ENCODE assay signal across 8 cellular contexts in the genomic region with DNA sequence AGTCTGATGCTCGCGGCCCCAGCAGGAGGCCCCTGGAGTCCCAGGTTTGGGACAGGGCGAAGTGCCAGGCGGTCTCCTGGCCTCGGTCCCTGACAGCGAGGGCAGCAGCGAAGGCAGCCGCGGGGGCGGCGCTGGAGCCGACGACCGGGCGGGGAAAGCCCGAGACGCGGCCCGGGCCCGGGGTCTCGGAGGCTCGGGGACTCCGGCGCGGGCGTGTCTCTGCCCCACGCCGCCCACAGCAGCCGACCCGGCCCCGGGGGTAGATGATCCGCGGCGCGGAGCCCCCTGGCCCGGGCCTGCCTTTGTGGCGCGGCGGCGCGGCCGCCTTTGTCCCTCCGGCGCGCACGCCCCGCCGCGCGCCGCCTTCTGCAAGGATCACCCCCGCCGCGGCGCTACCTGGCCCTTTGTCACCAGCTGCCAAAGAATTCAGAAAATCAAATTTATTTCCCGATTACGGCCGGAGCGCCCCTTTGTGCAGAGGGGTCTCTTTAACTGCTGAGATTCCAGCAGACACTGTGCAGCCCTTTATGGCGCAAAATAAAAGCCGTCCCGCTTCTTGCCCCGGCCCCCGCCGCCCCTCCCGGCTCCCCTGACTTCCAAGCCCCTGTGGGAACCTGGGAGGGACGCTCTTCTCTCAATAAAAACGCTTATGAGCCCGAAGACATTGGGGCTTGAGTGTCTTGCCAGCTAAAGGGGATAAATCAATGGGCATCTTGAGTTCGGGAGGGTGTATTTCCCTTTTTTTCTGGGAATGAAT.
A peak's percentile ranks its signal among the peaks of the same experiment; 100 is the strongest.
DNase-seq lines count a peak whose midpoint lies in the region; ATAC-seq, FAIRE-seq and TF ChIP-seq lines count a peak whose summit lies in the region.

No MANE protein-coding gene starts in this region.

- H3K9me3 Mint-ChIP-seq in activated T-helper 2 cell treated with anti-CD3 and anti-CD28 coated beads, Interferon-gamma antibody, Interleukin-2, Interleukin-4, amounts not matched to agents 10 μg/mL and 5 μg/mL and 100 μg/mL, durations not matched to agents 14 hours and 24 hours and 36 hours = no peaks in the 10 kb centered on the region

- H3K27ac ChIP-seq in kidney (ENCODE audit: low read depth in 2 of 2, low read length in 2 of 2) (no peak overlapping the region), thoracic aorta (no peak overlapping the region)

- H3K36me3 Mint-ChIP-seq in activated T-helper 2 cell treated with anti-CD3 and anti-CD28 coated beads, Interferon-gamma antibody, Interleukin-2, Interleukin-4, amounts not matched to agents 10 μg/mL and 5 μg/mL and 100 μg/mL, durations not matched to agents 14 hours and 24 hours and 36 hours (ENCODE audit: low read depth) = no peaks in the 10 kb centered on the region

- intact Hi-C loops in activated T-helper 2 cell treated with anti-CD3 and anti-CD28 coated beads, Interferon-gamma antibody, Interleukin-2, Interleukin-4, amounts not matched to agents 10 μg/mL and 5 μg/mL and 100 μg/mL, durations not matched to agents 14 hours and 24 hours and 36 hours (cut with micrococcal nuclease) = loop anchor here (5.0 to 10.0 kb wide), 2 partner anchors 67 to 101 kb away; a partner anchor contains a TSS
- intact Hi-C loops in kidney (cut with DNase I) = no loop called here

- H3K9ac ChIP-seq in kidney (ENCODE audit: low read length in 2 of 2) = no peak overlapping the region

- ATAC-seq in HG02852 (IDR thresholded peaks at IDR 0.05; ENCODE audit: unreplicated experiment) = peak; percentile 40
- no peak for ATAC-seq in thoracic aorta (ENCODE audit: insufficient number of reproducible peaks, low FRiP score, low read depth)
- ATAC-seq in GM21381 (IDR thresholded peaks at IDR 0.05; ENCODE audit: unreplicated experiment) = no peak

- peaks cover 36% of the 10 kb centered on the region for H3K27me3 Mint-ChIP-seq in activated T-helper 2 cell treated with anti-CD3 and anti-CD28 coated beads, Interferon-gamma antibody, Interleukin-2, Interleukin-4, amounts not matched to agents 10 μg/mL and 5 μg/mL and 100 μg/mL, durations not matched to agents 14 hours and 24 hours and 36 hours (ENCODE audit: low read depth)

- H3K4me1 ChIP-seq in kidney (ENCODE audit: control insufficient read depth in 1 of 2, insufficient read depth in 1 of 2, low read depth in 1 of 2, low read length in 2 of 2) (no peaks in the 10 kb centered on the region), thoracic aorta (ENCODE audit: control insufficient read depth in 1 of 2, low read depth in 2 of 2) (peaks cover 0 to 5% of the 10 kb centered on the region in 2 donors)

- TF ChIP-seq CTCF in GM06990 (IDR thresholded peaks at IDR 0.05; ENCODE audit: insufficient read depth, low read length, poor library complexity, severe bottlenecking) (no peak), kidney (IDR thresholded peaks at IDR 0.05; ENCODE audit: borderline replicate concordance, extremely low read depth, insufficient read depth) (no peak), thoracic aorta (IDR thresholded peaks at IDR 0.05) (no peak)

- peaks cover 20% of the 10 kb centered on the region for H3K4me1 Mint-ChIP-seq in activated T-helper 2 cell treated with anti-CD3 and anti-CD28 coated beads, Interferon-gamma antibody, Interleukin-2, Interleukin-4, amounts not matched to agents 10 μg/mL and 5 μg/mL and 100 μg/mL, durations not matched to agents 14 hours and 24 hours and 36 hours (ENCODE audit: low read depth)

- FAIRE-seq in kidney (lab: Jason Lieb, UNC) = no peak

- no peak overlapping the region for H3K27ac Mint-ChIP-seq in activated T-helper 2 cell treated with anti-CD3 and anti-CD28 coated beads, Interferon-gamma antibody, Interleukin-2, Interleukin-4, amounts not matched to agents 10 μg/mL and 5 μg/mL and 100 μg/mL, durations not matched to agents 14 hours and 24 hours and 36 hours

- peak overlapping the region; percentile 67 for H3K4me3 Mint-ChIP-seq in activated T-helper 2 cell treated with anti-CD3 and anti-CD28 coated beads, Interferon-gamma antibody, Interleukin-2, Interleukin-4, amounts not matched to agents 10 μg/mL and 5 μg/mL and 100 μg/mL, durations not matched to agents 14 hours and 24 hours and 36 hours (ENCODE audit: low read depth)

- H3K27me3 ChIP-seq in GM06990 (replicated peaks; ENCODE audit: control insufficient read depth, insufficient read depth, low read length) (no peaks in the 10 kb centered on the region), thoracic aorta (replicated peaks; ENCODE audit: insufficient read depth) (peaks cover 8% of the 10 kb centered on the region)

- DNase-seq in GM06990 (ENCODE audit: extremely low read depth, insufficient read length) = no peak
- DNase-seq in activated T-helper 2 cell treated with anti-CD3 and anti-CD28 coated beads, Interferon-gamma antibody, Interleukin-2, Interleukin-4, amounts not matched to agents 10 μg/mL and 5 μg/mL and 100 μg/mL, durations not matched to agents 14 hours and 24 hours and 36 hours (ENCODE audit: low spot score) = no peak
- DNase-seq in kidney = peak; percentile 73
- no peak for DNase-seq in thoracic aorta (ENCODE audit: low spot score)
- DNase-seq in NCI-H82 treated with DMSO at 0.1 percent for 48 hours (lab: John Stamatoyannopoulos, UW; ENCODE audit: unreplicated experiment) = no peak
- DNase-seq in dedifferentiated amniotic fluid mesenchymal stem cell (ENCODE audit: extremely low spot score) = no peak

- H3K9me3 ChIP-seq in kidney (ENCODE audit: control insufficient read depth in 1 of 2, low read length in 2 of 2) = no peaks in the 10 kb centered on the region
- H3K9me3 ChIP-seq in thoracic aorta = no peaks in the 10 kb centered on the region

- peak overlapping the region; percentile 51 for H3K4me3 ChIP-seq in GM06990 (replicated peaks; ENCODE audit: low read depth, low read length)
- H3K4me3 ChIP-seq in kidney (ENCODE audit: low read length in 2 of 2) = peak overlapping the region in 1 of 2 donors; percentile 22
- peak overlapping the region; percentile 12 for H3K4me3 ChIP-seq in thoracic aorta

- H3K36me3 ChIP-seq in GM06990 (ENCODE audit: control insufficient read depth, insufficient read depth, low read length) (no peaks in the 10 kb centered on the region), kidney (ENCODE audit: control insufficient read depth in 1 of 2, insufficient read depth in 2 of 2, low read length in 2 of 2) (no peaks in the 10 kb centered on the region), thoracic aorta (no peaks in the 10 kb centered on the region)
